ENCODE assay signal across 1 cellular context in genomic region chr3:58085616-58086015, GRCh38.
TF ChIP-seq lines count a peak whose summit lies in the region.

No MANE protein-coding gene starts in this region.

TF ChIP-seq in HepG2, 621 proteins besides CTCF, POLR2A, EP300 and RAD21 (continued from another document):
- TF ChIP-seq, protein P1, sequence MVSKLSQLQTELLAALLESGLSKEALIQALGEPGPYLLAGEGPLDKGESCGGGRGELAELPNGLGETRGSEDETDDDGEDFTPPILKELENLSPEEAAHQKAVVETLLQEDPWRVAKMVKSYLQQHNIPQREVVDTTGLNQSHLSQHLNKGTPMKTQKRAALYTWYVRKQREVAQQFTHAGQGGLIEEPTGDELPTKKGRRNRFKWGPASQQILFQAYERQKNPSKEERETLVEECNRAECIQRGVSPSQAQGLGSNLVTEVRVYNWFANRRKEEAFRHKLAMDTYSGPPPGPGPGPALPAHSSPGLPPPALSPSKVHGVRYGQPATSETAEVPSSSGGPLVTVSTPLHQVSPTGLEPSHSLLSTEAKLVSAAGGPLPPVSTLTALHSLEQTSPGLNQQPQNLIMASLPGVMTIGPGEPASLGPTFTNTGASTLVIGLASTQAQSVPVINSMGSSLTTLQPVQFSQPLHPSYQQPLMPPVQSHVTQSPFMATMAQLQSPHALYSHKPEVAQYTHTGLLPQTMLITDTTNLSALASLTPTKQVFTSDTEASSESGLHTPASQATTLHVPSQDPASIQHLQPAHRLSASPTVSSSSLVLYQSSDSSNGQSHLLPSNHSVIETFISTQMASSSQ (IDR thresholded peaks at IDR 0.05; ENCODE audit: low read depth): no peak
- TF ChIP-seq, protein P1 (CRISPR knock-in tag; IDR thresholded peaks at IDR 0.05; ENCODE audit: borderline replicate concordance): no peak
- no peak for TF ChIP-seq ZNF550 (CRISPR knock-in tag; IDR thresholded peaks at IDR 0.05; ENCODE audit: borderline replicate concordance)
- TF ChIP-seq CREB1 (IDR thresholded peaks at IDR 0.05): no peak
- TF ChIP-seq CREB1 (CRISPR knock-in tag; IDR thresholded peaks at IDR 0.05): no peak
- TF ChIP-seq, protein P2, sequence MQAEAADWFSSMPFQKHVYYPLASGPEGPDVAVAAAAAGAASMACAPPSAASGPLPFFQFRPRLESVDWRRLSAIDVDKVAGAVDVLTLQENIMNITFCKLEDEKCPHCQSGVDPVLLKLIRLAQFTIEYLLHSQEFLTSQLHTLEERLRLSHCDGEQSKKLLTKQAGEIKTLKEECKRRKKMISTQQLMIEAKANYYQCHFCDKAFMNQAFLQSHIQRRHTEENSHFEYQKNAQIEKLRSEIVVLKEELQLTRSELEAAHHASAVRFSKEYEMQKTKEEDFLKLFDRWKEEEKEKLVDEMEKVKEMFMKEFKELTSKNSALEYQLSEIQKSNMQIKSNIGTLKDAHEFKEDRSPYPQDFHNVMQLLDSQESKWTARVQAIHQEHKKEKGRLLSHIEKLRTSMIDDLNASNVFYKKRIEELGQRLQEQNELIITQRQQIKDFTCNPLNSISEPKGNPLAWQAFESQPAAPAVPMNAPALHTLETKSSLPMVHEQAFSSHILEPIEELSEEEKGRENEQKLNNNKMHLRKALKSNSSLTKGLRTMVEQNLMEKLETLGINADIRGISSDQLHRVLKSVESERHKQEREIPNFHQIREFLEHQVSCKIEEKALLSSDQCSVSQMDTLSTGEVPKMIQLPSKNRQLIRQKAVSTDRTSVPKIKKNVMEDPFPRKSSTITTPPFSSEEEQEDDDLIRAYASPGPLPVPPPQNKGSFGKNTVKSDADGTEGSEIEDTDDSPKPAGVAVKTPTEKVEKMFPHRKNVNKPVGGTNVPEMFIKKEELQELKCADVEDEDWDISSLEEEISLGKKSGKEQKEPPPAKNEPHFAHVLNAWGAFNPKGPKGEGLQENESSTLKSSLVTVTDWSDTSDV (CRISPR knock-in tag; IDR thresholded peaks at IDR 0.05): no peak
- no peak for TF ChIP-seq KDM5A (IDR thresholded peaks at IDR 0.05; ENCODE audit: borderline replicate concordance, low read length)
- no peak for TF ChIP-seq HHEX (CRISPR knock-in tag; IDR thresholded peaks at IDR 0.05)
